In genomic region chr12:5985471-5985870, GRCh38 we compare ENCODE assay signal across 21 cellular contexts. TPM values are rescaled to one million over a fixed set of nuclear protein-coding genes. Genes with fewer than 3 reads are reported as not detected.
"Had no signal": no experiment of that assay in that cellular context is flagged by ENCODE, and none has a peak within 500 bp of the region (broad histone marks: within the 10 kb centered on the region; RNA-seq: fewer than 3 reads in every experiment).

No MANE protein-coding gene starts in this region.

- H3K4me3 Mint-ChIP-seq: activated CD4-positive, alpha-beta memory T cell treated with anti-CD3 and anti-CD28 coated beads, Interleukin-2, amount 10 ng/mL, durations not matched to agents 7 days and 5 days; activated CD4-positive, alpha-beta T cell treated with anti-CD3 and anti-CD28 coated beads for 36 hours; activated CD4-positive, alpha-beta T cell treated with anti-CD3 and anti-CD28 coated beads, Interleukin-2, amount 10 ng/mL, durations not matched to agents 24 days and 14 days; activated naive CD8-positive, alpha-beta T cell; activated T-cell treated with anti-CD3 and anti-CD28 coated beads, Interleukin-2, amount 50 U/mL, for 4 hours; activated T-helper 17 cell treated with anti-CD3 and anti-CD28 coated beads, Interleukin-2, amount 50 U/mL, for 72 hours had no signal

- H3K4me1 Mint-ChIP-seq: activated CD4-positive, alpha-beta memory T cell treated with anti-CD3 and anti-CD28 coated beads, Interleukin-2, amount 10 ng/mL, durations not matched to agents 7 days and 5 days; activated CD4-positive, alpha-beta T cell treated with anti-CD3 and anti-CD28 coated beads for 36 hours; activated T-helper 17 cell treated with anti-CD3 and anti-CD28 coated beads, Interleukin-2, amount 50 U/mL, for 72 hours had no signal

- H3K4me3 ChIP-seq: colonic mucosa had no signal

- H3K9me3 ChIP-seq: colonic mucosa had no signal

- H3K27me3 Mint-ChIP-seq: activated T-helper 17 cell treated with anti-CD3 and anti-CD28 coated beads, Interleukin-2, amount 50 U/mL, for 72 hours had no signal

- H3K9me3 Mint-ChIP-seq: activated CD4-positive, alpha-beta memory T cell treated with anti-CD3 and anti-CD28 coated beads, Interleukin-2, amount 10 ng/mL, durations not matched to agents 7 days and 5 days; activated CD4-positive, alpha-beta T cell treated with anti-CD3 and anti-CD28 coated beads, Interleukin-2, amount 10 ng/mL, durations not matched to agents 24 days and 14 days; activated T-cell treated with anti-CD3 and anti-CD28 coated beads, Interleukin-2, amount 50 U/mL, for 4 hours; activated T-helper 17 cell treated with anti-CD3 and anti-CD28 coated beads, Interleukin-2, amount 50 U/mL, for 72 hours had no signal

- H3K27me3 ChIP-seq: brain microvascular endothelial cell, colonic mucosa had no signal

- H3K4me1 ChIP-seq: colonic mucosa had no signal

- H3K27ac Mint-ChIP-seq: activated CD4-positive, alpha-beta memory T cell treated with anti-CD3 and anti-CD28 coated beads, Interleukin-2, amount 10 ng/mL, durations not matched to agents 7 days and 5 days; activated CD4-positive, alpha-beta T cell treated with anti-CD3 and anti-CD28 coated beads for 36 hours; activated CD4-positive, alpha-beta T cell treated with anti-CD3 and anti-CD28 coated beads, Interleukin-2, amount 10 ng/mL, durations not matched to agents 24 days and 14 days; activated naive CD8-positive, alpha-beta T cell; activated T-helper 17 cell treated with anti-CD3 and anti-CD28 coated beads, Interleukin-2, amount 50 U/mL, for 72 hours had no signal

- H3K36me3 Mint-ChIP-seq: activated naive CD8-positive, alpha-beta T cell had no signal

- DNase-seq: activated CD4-positive, alpha-beta memory T cell treated with anti-CD3 and anti-CD28 coated beads, Interleukin-2, amount 10 ng/mL, durations not matched to agents 7 days and 5 days; activated CD4-positive, alpha-beta T cell treated with anti-CD3 and anti-CD28 coated beads for 36 hours; activated CD4-positive, CD25-positive, alpha-beta regulatory T cell; activated CD4-positive, CD25-positive, alpha-beta regulatory T cell treated with anti-CD3 and anti-CD28 coated beads, Interleukin-2, amount 50 U/mL, for 72 hours; activated effector memory CD4-positive, alpha-beta T cell treated with Interleukin-2 at 50 U/mL for 16 hours; activated gamma-delta T cell treated with Interleukin-2 at 50 U/mL for 16 hours; activated naive CD4-positive, alpha-beta T cell treated with anti-CD3 and anti-CD28 coated beads, Interleukin-2, amount 50 U/mL, for 16 hours; activated naive CD4-positive, alpha-beta T cell treated with Interleukin-2 at 50 U/mL for 16 hours; activated T-cell treated with anti-CD3 and anti-CD28 coated beads, Interleukin-2, amount 50 U/mL, for 4 hours; amniotic stem cell; anterior cingulate cortex; brain microvascular endothelial cell; colonic mucosa; effector CD8-positive, alpha-beta T cell; foreskin fibroblast; T-helper 2 cell had no signal

- H3K36me3 ChIP-seq: brain microvascular endothelial cell, colonic mucosa had no signal

- ATAC-seq: activated CD4-positive, alpha-beta T cell treated with anti-CD3 and anti-CD28 coated beads for 36 hours; activated T-cell treated with anti-CD3 and anti-CD28 coated beads, Interleukin-2, amount 50 U/mL, for 4 hours; activated T-helper 17 cell treated with anti-CD3 and anti-CD28 coated beads, Interleukin-2, amount 50 U/mL, for 72 hours; esophagus mucosa had no signal

- H3K27ac ChIP-seq: brain microvascular endothelial cell, colonic mucosa had no signal

RNA-seq across cellular contexts. Expression of gene ANO2, which starts 40.4 kb away (rescaled TPM):
- total RNA-seq: activated CD4-positive, alpha-beta memory T cell treated with anti-CD3 and anti-CD28 coated beads, Interleukin-2, amount 10 ng/mL, durations not matched to agents 7 days and 5 days; activated CD4-positive, alpha-beta T cell treated with anti-CD3 and anti-CD28 coated beads for 36 hours; activated CD4-positive, alpha-beta T cell treated with anti-CD3 and anti-CD28 coated beads, Interleukin-2, amount 10 ng/mL, durations not matched to agents 24 days and 14 days; activated T-cell treated with anti-CD3 and anti-CD28 coated beads, Interleukin-2, amount 50 U/mL, for 4 hours; activated T-helper 17 cell treated with anti-CD3 and anti-CD28 coated beads, Interleukin-2, amount 50 U/mL, for 72 hours; T-helper 1 cell treated with Interleukin-12 subunit alpha and Interleukin-12 subunit beta and Interleukin-4 antibody, amounts not matched to agents 30 ng/mL and 1 ng/mL, for 36 hours had no signal
